In the genomic region with DNA sequence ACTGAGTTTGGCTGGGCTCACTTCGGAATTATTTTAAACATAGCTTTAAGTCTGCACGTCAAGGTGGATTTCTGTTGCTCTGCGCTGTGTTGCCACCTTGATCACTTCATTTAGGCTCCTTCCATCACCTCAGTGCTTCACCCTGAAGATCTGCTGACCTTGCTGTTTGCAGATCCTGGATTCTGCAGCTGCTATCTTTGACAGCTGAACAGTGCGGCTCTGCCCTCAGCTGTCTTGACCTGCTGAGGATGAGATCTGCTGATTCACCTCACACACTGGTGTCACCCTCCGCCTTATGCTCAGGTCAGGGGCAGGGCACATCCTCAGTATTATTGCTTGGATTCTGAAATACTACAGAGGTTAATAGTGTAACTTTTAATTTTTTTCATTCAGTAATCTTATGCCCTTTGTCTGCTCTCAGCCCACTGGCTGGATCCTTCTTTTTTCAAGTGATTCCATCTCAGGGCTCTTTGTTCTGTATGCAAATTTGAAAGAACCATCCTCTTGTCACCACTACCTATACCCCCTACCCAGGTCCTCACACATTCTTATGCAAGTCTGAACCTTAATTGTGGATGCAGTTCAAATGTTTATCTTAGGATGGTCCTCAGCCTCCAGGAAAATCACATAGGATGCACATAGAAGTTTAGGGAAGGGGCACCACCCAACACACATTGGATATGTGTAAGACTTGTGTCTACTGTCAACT, we compare ENCODE assay signal across 1 cellular context.
TF ChIP-seq lines count a peak whose summit lies in the region.

No MANE protein-coding gene starts in this region.

TF ChIP-seq in K562, 482 proteins besides CTCF, POLR2A, EP300 and RAD21:
- TF ChIP-seq RBM17 (IDR thresholded peaks at IDR 0.05; ENCODE audit: borderline replicate concordance, low read depth, low read length) (no peak), CBFB (CRISPR knock-in tag; IDR thresholded peaks at IDR 0.05) (no peak), ZNF24 (IDR thresholded peaks at IDR 0.05) (no peak), SREBF2 (CRISPR knock-in tag; IDR thresholded peaks at IDR 0.05) (no peak), KLF6 (CRISPR knock-in tag; IDR thresholded peaks at IDR 0.05; ENCODE audit: borderline replicate concordance) (no peak), MAFG (tag; conservative IDR thresholded peaks at IDR 0.05) (peak; percentile 31; the same call in 1 of the 2 replicates), HDAC1 (IDR thresholded peaks at IDR 0.05) (no peak), HMGXB4 (CRISPR knock-in tag; IDR thresholded peaks at IDR 0.05) (no peak), MAFK (IDR thresholded peaks at IDR 0.05; ENCODE audit: low read length) (peak; percentile 36; the same call in 1 of the 2 replicates), ZNF316 (IDR thresholded peaks at IDR 0.05) (peak; percentile 31; the same call in 1 of the 2 replicates), ESRRB (CRISPR knock-in tag; IDR thresholded peaks at IDR 0.05; ENCODE audit: borderline replicate concordance) (no peak), NCOA1 (IDR thresholded peaks at IDR 0.05; ENCODE audit: low read depth) (no peak), CHD1 (IDR thresholded peaks at IDR 0.05; ENCODE audit: low read length) (no peak), DLX4 (CRISPR knock-in tag; IDR thresholded peaks at IDR 0.05) (no peak), MAFF (IDR thresholded peaks at IDR 0.05; ENCODE audit: low read length) (peak; percentile 28; the same call in 1 of the 2 replicates)
- TF ChIP-seq, protein P1, sequence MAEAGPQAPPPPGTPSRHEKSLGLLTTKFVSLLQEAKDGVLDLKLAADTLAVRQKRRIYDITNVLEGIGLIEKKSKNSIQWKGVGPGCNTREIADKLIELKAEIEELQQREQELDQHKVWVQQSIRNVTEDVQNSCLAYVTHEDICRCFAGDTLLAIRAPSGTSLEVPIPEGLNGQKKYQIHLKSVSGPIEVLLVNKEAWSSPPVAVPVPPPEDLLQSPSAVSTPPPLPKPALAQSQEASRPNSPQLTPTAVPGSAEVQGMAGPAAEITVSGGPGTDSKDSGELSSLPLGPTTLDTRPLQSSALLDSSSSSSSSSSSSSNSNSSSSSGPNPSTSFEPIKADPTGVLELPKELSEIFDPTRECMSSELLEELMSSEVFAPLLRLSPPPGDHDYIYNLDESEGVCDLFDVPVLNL (CRISPR knock-in tag; IDR thresholded peaks at IDR 0.05; ENCODE audit: low read depth): no peak
